7 cellular contexts compared by ENCODE assay signal in the genomic region with DNA sequence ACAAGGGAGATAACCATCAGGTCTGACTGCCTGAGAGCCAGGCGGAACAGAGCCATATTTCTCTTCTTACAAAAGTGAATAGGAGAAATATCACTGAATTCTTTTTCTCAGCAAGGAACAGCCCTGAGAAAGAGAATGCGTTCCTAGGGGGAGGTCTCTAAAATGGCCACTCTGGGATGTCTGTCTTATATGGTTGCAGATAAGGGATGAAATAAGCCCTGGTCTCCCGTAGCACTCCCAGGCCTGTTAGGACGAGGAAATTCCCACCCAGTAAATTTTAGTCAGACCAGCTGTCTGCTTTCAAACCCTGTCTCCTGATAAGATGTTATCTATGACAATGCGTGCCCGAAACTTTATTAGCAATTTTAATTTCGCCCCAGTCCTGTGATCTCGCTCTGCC. TPM values are rescaled to one million over a fixed set of nuclear protein-coding genes. Genes with fewer than 3 reads are reported as not detected.
"Had no signal": no experiment of that assay in that cellular context is flagged by ENCODE, and none has a peak within 500 bp of the region (broad histone marks: within the 10 kb centered on the region; RNA-seq: fewer than 3 reads in every experiment).

No MANE protein-coding gene starts in this region.

RNA-seq across cellular contexts. Expression of a gene that starts 35.4 kb away (rescaled TPM):
- total RNA-seq: GM23248, GM23338, H1, H4, H7, H9, HFFc6 had no signal
- polyA plus RNA-seq: GM23248, GM23338, H1 had no signal
